In genomic region chr12:96434107-96434506, GRCh38 we compare ENCODE assay signal across 8 cellular contexts. TPM values are rescaled to one million over a fixed set of nuclear protein-coding genes. Genes with fewer than 3 reads are reported as not detected.
DNase-seq lines count a peak whose midpoint lies in the region; ATAC-seq and TF ChIP-seq lines count a peak whose summit lies in the region.

No MANE protein-coding gene starts in this region.

- TF ChIP-seq CTCF in ovary (IDR thresholded peaks at IDR 0.05) = no peak

- WGBS in ovary, 3 donors = 34 to 53% (median 41%) methylated on average over 6 of the region's 6 CpGs

- no peak for TF ChIP-seq POLR2A in ovary (IDR thresholded peaks at IDR 0.05)

- H3K4me1 ChIP-seq in effector memory CD4-positive, alpha-beta T cell (ENCODE audit: control insufficient read depth, insufficient read depth, low read length, poor library complexity, severe bottlenecking) = peaks cover 11% of the 10 kb centered on the region
- no peaks in the 10 kb centered on the region for H3K4me1 ChIP-seq in ovary (ENCODE audit: insufficient read depth)

- TF ChIP-seq EP300 in ovary (IDR thresholded peaks at IDR 0.05) = no peak

- peak; percentile 62 for DNase-seq in activated CD4-positive, CD25-positive, alpha-beta regulatory T cell treated with anti-CD3 and anti-CD28 coated beads, Interleukin-2, amount 50 U/mL, for 16 hours (ENCODE audit: low read depth, low spot score)
- peak; percentile 71 to 77 (median 72) for DNase-seq in effector memory CD4-positive, alpha-beta T cell
- peak; percentile 35 to 46 for DNase-seq in stimulated activated CD8-positive, alpha-beta memory T cell treated with anti-CD3 and anti-CD28 coated beads, Interleukin-4, amount 100 ng/mL, for 1 hour (ENCODE audit: low read depth in 2 of 2, low spot score in 1 of 2)
- DNase-seq in ovary (no peak), pons (ENCODE audit: low spot score) (no peak), NCI-H2227 (lab: John Stamatoyannopoulos, UW; ENCODE audit: unreplicated experiment) (no peak)

- H3K27ac ChIP-seq in effector memory CD4-positive, alpha-beta T cell (ENCODE audit: insufficient read depth, low read length, poor library complexity, severe bottlenecking) = peak overlapping the region; percentile 58
- H3K27ac ChIP-seq in ovary = no peak overlapping the region

- intact Hi-C loops in ovary (cut with DNase I) = no loop called here

- H3K4me3 ChIP-seq in effector memory CD4-positive, alpha-beta T cell (ENCODE audit: insufficient read depth, low read depth, low read length, poor library complexity, severe bottlenecking) = no peak overlapping the region
- no peak overlapping the region for H3K4me3 ChIP-seq in ovary

- no peaks in the 10 kb centered on the region for H3K36me3 ChIP-seq in effector memory CD4-positive, alpha-beta T cell (ENCODE audit: control insufficient read depth, insufficient read depth, low read length)
- H3K36me3 ChIP-seq in ovary = no peaks in the 10 kb centered on the region

- no peaks in the 10 kb centered on the region for H3K27me3 ChIP-seq in effector memory CD4-positive, alpha-beta T cell (replicated peaks; ENCODE audit: control insufficient read depth, insufficient read depth, low read length, poor library complexity, severe bottlenecking)
- H3K27me3 ChIP-seq in ovary = no peaks in the 10 kb centered on the region

- ATAC-seq in GM18861 (IDR thresholded peaks at IDR 0.05; ENCODE audit: unreplicated experiment) (peak; percentile 83), HG03354 (IDR thresholded peaks at IDR 0.05; ENCODE audit: poor library complexity, severe bottlenecking, unreplicated experiment) (peak; percentile 75)

- H3K9me3 ChIP-seq in effector memory CD4-positive, alpha-beta T cell (ENCODE audit: control insufficient read depth, low read length) = no peaks in the 10 kb centered on the region
- no peaks in the 10 kb centered on the region for H3K9me3 ChIP-seq in ovary

RNA-seq across cellular contexts. Expression of gene CDK17, which starts 33.9 kb away (rescaled TPM):
- total RNA-seq in ovary = 10 to 100 TPM; 28.0 to 59.2 (median 31.4) TPM
- polyA plus RNA-seq in ovary = 10 to 100 TPM; 13.8 to 23.0 TPM

RNA-seq across cellular contexts. Expression of gene CFAP54, which starts 55.3 kb away (rescaled TPM):
- total RNA-seq in ovary = 10 to 100 TPM in 1 of 7 donors, 1 to 10 TPM in 4, under 1 TPM in 2; 0.58 to 29.8 (median 2.1) TPM
- under 1 TPM; 0.15 to 0.37 TPM for polyA plus RNA-seq in ovary

Comparison
In these comparisons a context has a peak if more than half of its experiments do, and no peak if none do; other contexts are left out.
1. DNase-seq: peak in activated CD4-positive, CD25-positive, alpha-beta regulatory T cell treated with anti-CD3 and anti-CD28 coated beads, Interleukin-2, amount 50 U/mL, for 16 hours (single experiment), effector memory CD4-positive, alpha-beta T cell (3 of 3) and stimulated activated CD8-positive, alpha-beta memory T cell treated with anti-CD3 and anti-CD28 coated beads, Interleukin-4, amount 100 ng/mL, for 1 hour (2 of 2); none in ovary (0 of 5), pons (single experiment) and NCI-H2227 (single experiment).